Comparison of ENCODE assay signal across 9 cellular contexts in the genomic region with DNA sequence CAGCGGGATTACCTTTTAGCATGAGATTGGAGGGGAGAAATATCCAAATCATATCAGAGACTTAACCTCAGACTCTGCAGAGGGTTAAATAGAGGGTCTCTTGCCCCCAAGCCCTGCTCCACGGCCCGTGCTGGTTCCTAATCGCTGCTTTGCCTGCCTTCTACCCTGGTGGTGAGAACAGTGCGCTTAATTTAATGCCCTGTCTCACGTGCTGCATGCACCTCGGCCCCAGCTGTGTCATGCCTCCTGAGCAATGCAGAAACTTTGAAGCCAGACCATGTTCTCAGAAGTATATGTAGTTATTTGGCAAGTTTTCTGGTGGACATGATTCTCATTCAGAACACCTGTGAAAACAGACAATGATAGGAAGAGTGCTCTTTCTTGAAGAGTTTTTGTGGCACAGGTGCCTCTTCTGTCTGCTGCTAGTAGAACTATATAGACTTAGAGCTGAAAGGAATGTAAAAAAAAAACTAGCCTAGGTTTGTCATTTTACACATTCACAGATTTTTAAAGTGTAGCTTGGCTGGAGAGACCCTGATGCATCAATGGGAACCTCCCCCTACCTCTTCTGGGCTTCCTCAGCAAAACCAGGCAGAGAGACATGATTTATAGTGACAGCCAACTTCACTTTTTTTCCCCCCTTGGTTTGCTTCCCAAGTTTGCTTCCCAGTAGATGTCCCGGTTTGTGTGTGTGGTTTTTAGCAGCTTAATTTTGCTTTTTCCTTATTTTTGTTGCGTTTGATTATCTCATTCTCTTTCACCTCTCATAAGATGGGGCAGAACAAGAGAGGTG. TPM values are rescaled to one million over a fixed set of nuclear protein-coding genes. Genes with fewer than 3 reads are reported as not detected.
DNase-seq lines count a peak whose midpoint lies in the region; ATAC-seq, FAIRE-seq and TF ChIP-seq lines count a peak whose summit lies in the region.
"Had no signal": no experiment of that assay in that cellular context is flagged by ENCODE, and none has a peak within 500 bp of the region (broad histone marks: within the 10 kb centered on the region; RNA-seq: fewer than 3 reads in every experiment).

No MANE protein-coding gene starts in this region.

- TF ChIP-seq CTCF in CD8-positive, alpha-beta T cell (IDR thresholded peaks at IDR 0.05), result peak; percentile 39
- no peak for TF ChIP-seq CTCF in SK-N-SH (IDR thresholded peaks at IDR 0.05)
- no peak; a peak in 1 of 6 replicates for TF ChIP-seq CTCF in K562 (IDR thresholded peaks at IDR 0.05 in 2 of 3, conservative IDR thresholded peaks at IDR 0.05 in 1 of 3; ENCODE audit: insufficient read depth in 2 of 3, low read depth in 1 of 3, low read length in 3 of 3)
- no peak for TF ChIP-seq CTCF in mesothelial cell of epicardium (IDR thresholded peaks at IDR 0.05; ENCODE audit: unreplicated experiment)
- no peak for TF ChIP-seq CTCF in tibial artery (IDR thresholded peaks at IDR 0.05)

- FAIRE-seq in K562 (lab: Jason Lieb, UNC) (peak; percentile 32), frontal cortex (lab: Jason Lieb, UNC) (no peak)
- FAIRE-seq: colon had no signal

- peak; percentile 52 for ATAC-seq in CD8-positive, alpha-beta T cell
- ATAC-seq in GM19025 (IDR thresholded peaks at IDR 0.05; ENCODE audit: low read depth, unreplicated experiment) (peak; percentile 20), HG03108 (IDR thresholded peaks at IDR 0.05; ENCODE audit: unreplicated experiment) (peak; percentile 26), K562 (peak; percentile 65)

- TF ChIP-seq RAD21 in SK-N-SH (IDR thresholded peaks at IDR 0.05; ENCODE audit: low read length) (no peak), K562 (CRISPR knock-in tag; conservative IDR thresholded peaks at IDR 0.05 in 1 of 2, IDR thresholded peaks at IDR 0.05 in 1 of 2) (no peak)

- H3K4me3 Mint-ChIP-seq in CD8-positive, alpha-beta T cell, result peak overlapping the region; percentile 95
- peak overlapping the region; percentile 81 for H3K4me3 Mint-ChIP-seq in mesothelial cell of epicardium

- no peak overlapping the region for H2AFZ ChIP-seq in SK-N-SH (ENCODE audit: low read depth)
- no peak overlapping the region for H2AFZ ChIP-seq in K562 (ENCODE audit: low read depth, low read length)

- no peaks in the 10 kb centered on the region for H3K9me3 ChIP-seq in CD8-positive, alpha-beta T cell (ENCODE audit: low read length)
- H3K9me3 ChIP-seq in SK-N-SH, result no peaks in the 10 kb centered on the region
- H3K9me3 ChIP-seq in K562 (replicated peaks; ENCODE audit: control insufficient read depth, insufficient read depth, low read depth, low read length), result no peaks in the 10 kb centered on the region
- H3K9me3 ChIP-seq in tibial artery, result no peaks in the 10 kb centered on the region

- no peak for TF ChIP-seq POLR2A in K562 (conservative IDR thresholded peaks at IDR 0.05)

- H3K9me1 ChIP-seq in K562 (ENCODE audit: control insufficient read depth, insufficient read depth, low read length), result no peaks in the 10 kb centered on the region

- no peak for TF ChIP-seq EP300 in SK-N-SH (IDR thresholded peaks at IDR 0.05; ENCODE audit: borderline replicate concordance in 1 of 2, low read depth in 1 of 2, low read length in 1 of 2)
- no peak for TF ChIP-seq EP300 in K562 (IDR thresholded peaks at IDR 0.05; ENCODE audit: low read length)

- WGBS in SK-N-SH (ENCODE audit: low lambda C conversion rate), result 47% methylated on average over 9 of the region's 9 CpGs
- WGBS in K562 (ENCODE audit: insufficient coverage, low coverage, missing lambda C conversion rate), result 11% methylated on average over 9 of the region's 9 CpGs

- H3K9me3 Mint-ChIP-seq in CD8-positive, alpha-beta T cell, result no peaks in the 10 kb centered on the region
- H3K9me3 Mint-ChIP-seq in mesothelial cell of epicardium, result no peaks in the 10 kb centered on the region

- H3K27ac ChIP-seq in CD8-positive, alpha-beta T cell (ENCODE audit: low read depth, low read length), result no peak overlapping the region
- H3K27ac ChIP-seq in SK-N-SH (ENCODE audit: low read depth in 2 of 2, low read length in 1 of 2) (0 out of 4 replicates have a peak overlapping the region, but pooled peaks of 1 of the 2 experiments have one; percentile 85), K562 (ENCODE audit: extremely low read depth, low read depth, low read length) (no peak overlapping the region), tibial artery (peak overlapping the region in 1 of 2 donors; percentile 93)

- BruUV-seq in K562 (replicated peaks; lab: Mats Ljungman, UMichigan), result no TSS peak

- no peaks in the 10 kb centered on the region for H3K27me3 ChIP-seq in CD8-positive, alpha-beta T cell (ENCODE audit: insufficient read depth, low read length)
- no peaks in the 10 kb centered on the region for H3K27me3 ChIP-seq in SK-N-SH (ENCODE audit: insufficient read depth)
- no peaks in the 10 kb centered on the region for H3K27me3 ChIP-seq in K562 (ENCODE audit: control insufficient read depth in 2 of 2, insufficient read depth in 2 of 2, low read length in 2 of 2)
- H3K27me3 ChIP-seq in tibial artery, result no peaks in the 10 kb centered on the region

- peak overlapping the region; percentile 91 for H3K4me2 ChIP-seq in SK-N-SH
- H3K4me2 ChIP-seq in K562 (ENCODE audit: insufficient read depth, low read length), result peak overlapping the region; percentile 79

- H3K9me2 ChIP-seq in SK-N-SH, result no peaks in the 10 kb centered on the region

- H3K27ac Mint-ChIP-seq in CD8-positive, alpha-beta T cell, result peak overlapping the region; percentile 92
- peak overlapping the region; percentile 15 for H3K27ac Mint-ChIP-seq in mesothelial cell of epicardium

- H3K4me1 Mint-ChIP-seq in CD8-positive, alpha-beta T cell (ENCODE audit: low read depth), result peaks cover 74% of the 10 kb centered on the region
- peaks cover 33% of the 10 kb centered on the region for H3K4me1 Mint-ChIP-seq in mesothelial cell of epicardium

- DNase-seq in CD8-positive, alpha-beta T cell, result peak in 6 of 7 experiments; percentile 36 to 70 (median 62)
- peak; percentile 39 for DNase-seq in SK-N-SH
- DNase-seq in K562 (ENCODE audit: extremely low read depth in 1 of 4, low spot score in 3 of 4), result peak in 2 of 4 experiments; percentile 54 to 64
- no peak for DNase-seq in mesothelial cell of epicardium (ENCODE audit: low spot score in 2 of 2, unreplicated experiment in 2 of 2)
- DNase-seq in tibial artery, result no peak
- no peak for DNase-seq in frontal cortex (ENCODE audit: low spot score in 2 of 2)

- in situ Hi-C loops in K562 (cut with MboI), result loop anchor here (10.0 kb wide), 1 partner anchor 661 kb away; no protein-coding TSS in a partner anchor

- no peaks in the 10 kb centered on the region for H3K36me3 ChIP-seq in CD8-positive, alpha-beta T cell (ENCODE audit: insufficient read depth, low read length)
- H3K36me3 ChIP-seq in SK-N-SH (replicated peaks in 1 of 2; ENCODE audit: control insufficient read depth in 1 of 2, insufficient read depth in 2 of 2, low read length in 1 of 2) (peaks cover 0 to 6% of the 10 kb centered on the region in 2 experiments), K562 (ENCODE audit: control insufficient read depth, insufficient read depth, low read length) (peaks cover 17% of the 10 kb centered on the region; the same call in 1 of the 3 replicates), tibial artery (no peaks in the 10 kb centered on the region)

- intact Hi-C loops in CD8-positive, alpha-beta T cell (cut with DNase I, micrococcal nuclease), result loop anchor here (1.0 to 10.0 kb wide), 6 partner anchors 10 to 1949 kb away; a partner anchor contains a TSS
- intact Hi-C loops in K562 (cut with micrococcal nuclease) (no loop called here), tibial artery (cut with DNase I; ENCODE audit: low total_unique reads) (no loop called here)

- H3K4me3 ChIP-seq in CD8-positive, alpha-beta T cell (ENCODE audit: low read depth, low read length), result peak overlapping the region; percentile 65
- H3K4me3 ChIP-seq in SK-N-SH (ENCODE audit: low read depth in 2 of 2, low read length in 1 of 2) (peak overlapping the region; percentile 85 to 96; a peak in 3 of 4 replicates), K562 (peak overlapping the region; percentile 78; the same call in 1 of the 2 replicates), tibial artery (peak overlapping the region; percentile 78)

- POLR2A ChIA-PET in CD8-positive, alpha-beta T cell (lab: Charles Lee), result interaction anchor here (0.6 to 1.7 kb wide), 4 partner anchors 11 to 205 kb away, joined by 3 to 5 read pairs (median 3); no protein-coding TSS in a partner anchor
- POLR2A ChIA-PET in SK-N-SH (lab: Yijun Ruan, JAX), result no interaction called here
- POLR2A ChIA-PET in K562 (lab: Yijun Ruan, JAX), result interaction anchor here (0.5 to 1.6 kb wide), 2 partner anchors 9 to 10 kb away, joined by 3 to 4 read pairs; no protein-coding TSS in a partner anchor

- peaks cover 5% of the 10 kb centered on the region for H3F3A ChIP-seq in SK-N-SH (replicated peaks; ENCODE audit: insufficient read depth)

- H3K9ac ChIP-seq in SK-N-SH (peak overlapping the region; percentile 82; the same call in 1 of the 2 replicates), K562 (ENCODE audit: insufficient read depth in 1 of 2, low read depth in 2 of 2, low read length in 2 of 2) (peak overlapping the region; percentile 78 to 84; a peak in 3 of 4 replicates)

- peaks cover 15% of the 10 kb centered on the region for H3K36me3 Mint-ChIP-seq in CD8-positive, alpha-beta T cell
- no peaks in the 10 kb centered on the region for H3K36me3 Mint-ChIP-seq in mesothelial cell of epicardium

- H3K79me2 ChIP-seq in SK-N-SH (ENCODE audit: insufficient read depth) (peaks cover 76% of the 10 kb centered on the region), K562 (ENCODE audit: control insufficient read depth, insufficient read depth, low read length) (peaks cover 77% of the 10 kb centered on the region)

- H3K27me3 Mint-ChIP-seq in CD8-positive, alpha-beta T cell (ENCODE audit: low read depth), result no peaks in the 10 kb centered on the region
- H3K27me3 Mint-ChIP-seq in mesothelial cell of epicardium (ENCODE audit: low read depth), result no peaks in the 10 kb centered on the region

- H4K20me1 ChIP-seq in SK-N-SH (ENCODE audit: insufficient read depth) (peaks cover 53% of the 10 kb centered on the region), K562 (replicated peaks; ENCODE audit: control insufficient read depth, insufficient read depth, low read length) (peaks cover 9% of the 10 kb centered on the region; the same call in 1 of the 2 replicates)

- CTCF ChIA-PET in CD8-positive, alpha-beta T cell (lab: Charles Lee), result interaction anchor here (0.8 to 2.0 kb wide), 7 partner anchors 9 to 39 kb away, joined by 3 to 8 read pairs (median 4); no protein-coding TSS in a partner anchor
- CTCF ChIA-PET in SK-N-SH (lab: Yijun Ruan, JAX), result interaction anchor here (0.7 to 1.3 kb wide), 4 partner anchors 10 to 301 kb away, joined by 3 to 4 read pairs (median 3); no protein-coding TSS in a partner anchor
- CTCF ChIA-PET in K562 (lab: Yijun Ruan, JAX; ENCODE audit: low intra/inter-chr PET ratio), result no interaction called here

- H3K4me1 ChIP-seq in CD8-positive, alpha-beta T cell (ENCODE audit: insufficient read depth, low read length), result peaks cover 63% of the 10 kb centered on the region
- H3K4me1 ChIP-seq in SK-N-SH (ENCODE audit: control insufficient read depth in 1 of 2, insufficient read depth in 2 of 2, low read depth in 1 of 2, low read length in 1 of 2) (peaks cover 19 to 21% of the 10 kb centered on the region in 2 experiments; a peak in 3 of 4 replicates), K562 (replicated peaks in 1 of 2; ENCODE audit: control insufficient read depth in 2 of 2, insufficient read depth in 2 of 2, low read length in 2 of 2) (peaks cover 18 to 24% of the 10 kb centered on the region in 2 experiments), tibial artery (peaks cover 0 to 62% (median 34%) of the 10 kb centered on the region in 4 donors)

RNA-seq across cellular contexts. Expression of a gene that starts 1.6 kb away (rescaled TPM):
- 100 to 1,000 TPM; 135 to 140 TPM for total RNA-seq in CD8-positive, alpha-beta T cell
- 6.6 and 10.4 TPM in 2 replicates for polyA plus RNA-seq in SK-N-SH (2012; rRNA removed)
- 5.0 and 6.9 TPM in 2 replicates for polyA plus RNA-seq in SK-N-SH (2012; cell fraction: cytosol; rRNA removed)
- 6.5 and 8.6 TPM in 2 replicates for polyA plus RNA-seq in SK-N-SH (2012; cell fraction: nucleus; rRNA removed)
- total RNA-seq in K562 (2011; cell fraction: chromatin; rRNA removed; ENCODE audit: low replicate concordance), result 32.6 and 75.0 TPM in 2 replicates
- 26.8 and 28.3 TPM in 2 replicates for total RNA-seq in K562 (2011; cell fraction: nucleolus; rRNA removed)
- total RNA-seq in K562 (2011; cell fraction: nucleoplasm; rRNA removed), result 49.0 and 63.9 TPM in 2 replicates
- total RNA-seq in K562 (2014; rRNA removed), result 28.6 and 31.4 TPM in 2 replicates
- 21.5 and 24.6 TPM in 2 replicates for total RNA-seq in K562 (2014; rRNA removed; fragmentation: Illumina TruSeq; extraction: Trizol)
- 20.1 and 20.5 TPM in 2 replicates for total RNA-seq in K562 (2015; rRNA removed; fragmentation: Illumina TruSeq; extraction: Trizol)
- 33.6 and 34.7 TPM in 2 replicates for total RNA-seq in K562 (2021)
- polyA plus RNA-seq in K562 (2011; rRNA removed), result 17.8 and 20.4 TPM in 2 replicates
- 9.9 and 12.8 TPM in 2 replicates for polyA plus RNA-seq in K562 (2011; cell fraction: cytosol; rRNA removed)
- 19.0 and 19.8 TPM in 2 replicates for polyA plus RNA-seq in K562 (2011; cell fraction: nucleus; rRNA removed)
- 10.0 and 11.5 TPM in 2 replicates for polyA plus RNA-seq in K562 (2012)
- polyA plus RNA-seq in K562 (2014; fragmentation: Illumina TruSeq; extraction: Trizol), result 12.3 and 13.3 TPM in 2 replicates
- 1 to 10 TPM; 3.3 to 3.5 TPM for polyA plus RNA-seq in K562 (2014; fragmentation: Nextera tagmentation; extraction: Ambion mirVana)
- 12.4 and 16.2 TPM in 2 replicates for polyA plus RNA-seq in K562 (2014; rRNA removed)
- 32.2 and 36.9 TPM in 2 replicates for polyA minus RNA-seq in K562 (2011; rRNA and poly(A)+ RNA removed)
- 19.6 and 21.0 TPM in 2 replicates for polyA minus RNA-seq in K562 (2011; cell fraction: cytosol; rRNA and poly(A)+ RNA removed)
- polyA minus RNA-seq in K562 (2011; cell fraction: nucleus; rRNA and poly(A)+ RNA removed), result 37.8 and 47.7 TPM in 2 replicates
- 25.1 to 28.7 TPM (median 27.4 TPM) in 3 replicates for total RNA-seq in mesothelial cell of epicardium
- 11.4 TPM for total RNA-seq in frontal cortex

Comparison
In these comparisons a context has a peak if more than half of its experiments do, and no peak if none do; other contexts are left out.
1. DNase-seq: peak in CD8-positive, alpha-beta T cell (6 of 7) and SK-N-SH (single experiment); none in mesothelial cell of epicardium (0 of 2), tibial artery (0 of 2) and frontal cortex (0 of 2).
2. intact Hi-C loops: an anchor here in CD8-positive, alpha-beta T cell (1.0 to 10.0 kb wide); none called in K562 and tibial artery.
3. Peak in every context shown above with its lines, with median percentiles within 50 percentile points of each other: ATAC-seq and H3K4me3 ChIP-seq.